Comparison of ENCODE assay signal across 11 cellular contexts in genomic region chr12:32603858-32604257, GRCh38.
DNase-seq lines count a peak whose midpoint lies in the region; ATAC-seq, FAIRE-seq and TF ChIP-seq lines count a peak whose summit lies in the region.
"Had no signal": no experiment of that assay in that cellular context is flagged by ENCODE, and none has a peak within 500 bp of the region (broad histone marks: within the 10 kb centered on the region; RNA-seq: fewer than 3 reads in every experiment).

No MANE protein-coding gene starts in this region.

- H3K36me3 ChIP-seq in esophagus muscularis mucosa = peaks cover 2 to 71% (median 32%) of the 10 kb centered on the region in 4 donors

- in situ Hi-C loops in KBM-7 (cut with MboI; ENCODE audit: low pct_unique_long_range_greater_than_20kb, low sequenced_read_pairs) = no loop called here
- in situ Hi-C loops in G401 (cut with HindIII; ENCODE audit: low sequenced_read_pairs) = no loop called here

- H3K27ac ChIP-seq in esophagus muscularis mucosa (replicated peaks in 1 of 4) = no peak overlapping the region
- H3K27ac ChIP-seq: SK-N-MC had no signal

- intact Hi-C loops in esophagus muscularis mucosa (cut with DNase I) = no loop called here

- H3K4me1 ChIP-seq in esophagus muscularis mucosa = peaks cover 0 to 12% (median 3%) of the 10 kb centered on the region in 4 donors

- H3K9me3 ChIP-seq in esophagus muscularis mucosa = no peaks in the 10 kb centered on the region
- H3K9me3 ChIP-seq: heart left ventricle had no signal

- TF ChIP-seq CTCF in esophagus muscularis mucosa (IDR thresholded peaks at IDR 0.05) = no peak

- peak; percentile 94 for ATAC-seq in GM21576 (IDR thresholded peaks at IDR 0.05; ENCODE audit: unreplicated experiment)

- no peak overlapping the region for H3K4me3 ChIP-seq in esophagus muscularis mucosa
- H3K4me3 ChIP-seq: heart left ventricle, SK-N-MC had no signal

- TF ChIP-seq POLR2A in GM12891 (IDR thresholded peaks at IDR 0.05; ENCODE audit: low read depth, low read length) (no peak), esophagus muscularis mucosa (IDR thresholded peaks at IDR 0.05; ENCODE audit: low read depth) (no peak)

- WGBS in esophagus muscularis mucosa = 76% methylated on average over 2 of the region's 2 CpGs

- FAIRE-seq in GM12891 (lab: Jason Lieb, UNC) = no peak
- FAIRE-seq: GM18507 had no signal

- TF ChIP-seq EP300 in esophagus muscularis mucosa (IDR thresholded peaks at IDR 0.05) = no peak

- no peaks in the 10 kb centered on the region for H3K27me3 ChIP-seq in esophagus muscularis mucosa
- H3K27me3 ChIP-seq: heart left ventricle had no signal

- DNase-seq in GM12891 (ENCODE audit: insufficient read length, low spot score) (no peak), KBM-7 (peak; percentile 40), fibroblast of peridontal ligament (ENCODE audit: extremely low read depth) (peak; percentile 18), G401 (ENCODE audit: low spot score) (no peak), RPMI8226 (no peak), esophagus muscularis mucosa (ENCODE audit: extremely low spot score) (no peak)
- DNase-seq in effector CD8-positive, alpha-beta T cell (lab: John Stamatoyannopoulos, UW) = no peak
- DNase-seq: heart left ventricle had no signal

TF ChIP-seq in GM12891, 5 proteins besides CTCF, POLR2A, EP300 and RAD21:
- TF ChIP-seq SPI1 (IDR thresholded peaks at IDR 0.05; ENCODE audit: low read depth, low read length) (0 out of 2 replicates have a peak, but pooled peaks have one; percentile 2), POLR2AphosphoS5 (IDR thresholded peaks at IDR 0.05; ENCODE audit: low read depth, low read length) (no peak), POU2F2 (IDR thresholded peaks at IDR 0.05; ENCODE audit: low read depth, low read length) (peak; percentile 80)

Comparison
In these comparisons a context has a peak if more than half of its experiments do, and no peak if none do; other contexts are left out.
1. DNase-seq: peak in KBM-7 (single experiment) and fibroblast of peridontal ligament (single experiment); none in GM12891 (single experiment), G401 (single experiment), effector CD8-positive, alpha-beta T cell (single experiment), RPMI8226 (single experiment) and esophagus muscularis mucosa (single experiment).